In genomic region chr17:57689254-57689653, GRCh38 we compare ENCODE assay signal across 1 cellular context.
A peak's percentile ranks its signal among the peaks of the same experiment; 100 is the strongest.
TF ChIP-seq lines count a peak whose summit lies in the region.

No MANE protein-coding gene starts in this region.

TF ChIP-seq in HEK293, 187 proteins besides CTCF, POLR2A, EP300 and RAD21 (continued from another document):
- TF ChIP-seq PRDM4 (tag by site-specific recombination; IDR thresholded peaks at IDR 0.05) (peak; percentile 68), SCRT2 (tag by site-specific recombination; IDR thresholded peaks at IDR 0.05) (no peak), ZNF175 (tag by site-specific recombination; IDR thresholded peaks at IDR 0.05) (no peak), SP2 (tag by site-specific recombination; IDR thresholded peaks at IDR 0.05) (no peak), ZNF600 (tag by site-specific recombination; IDR thresholded peaks at IDR 0.05) (no peak)
TF ChIP-seq in HEK293: peak in this region for 1.
